18 cellular contexts compared by ENCODE assay signal in the genomic region with DNA sequence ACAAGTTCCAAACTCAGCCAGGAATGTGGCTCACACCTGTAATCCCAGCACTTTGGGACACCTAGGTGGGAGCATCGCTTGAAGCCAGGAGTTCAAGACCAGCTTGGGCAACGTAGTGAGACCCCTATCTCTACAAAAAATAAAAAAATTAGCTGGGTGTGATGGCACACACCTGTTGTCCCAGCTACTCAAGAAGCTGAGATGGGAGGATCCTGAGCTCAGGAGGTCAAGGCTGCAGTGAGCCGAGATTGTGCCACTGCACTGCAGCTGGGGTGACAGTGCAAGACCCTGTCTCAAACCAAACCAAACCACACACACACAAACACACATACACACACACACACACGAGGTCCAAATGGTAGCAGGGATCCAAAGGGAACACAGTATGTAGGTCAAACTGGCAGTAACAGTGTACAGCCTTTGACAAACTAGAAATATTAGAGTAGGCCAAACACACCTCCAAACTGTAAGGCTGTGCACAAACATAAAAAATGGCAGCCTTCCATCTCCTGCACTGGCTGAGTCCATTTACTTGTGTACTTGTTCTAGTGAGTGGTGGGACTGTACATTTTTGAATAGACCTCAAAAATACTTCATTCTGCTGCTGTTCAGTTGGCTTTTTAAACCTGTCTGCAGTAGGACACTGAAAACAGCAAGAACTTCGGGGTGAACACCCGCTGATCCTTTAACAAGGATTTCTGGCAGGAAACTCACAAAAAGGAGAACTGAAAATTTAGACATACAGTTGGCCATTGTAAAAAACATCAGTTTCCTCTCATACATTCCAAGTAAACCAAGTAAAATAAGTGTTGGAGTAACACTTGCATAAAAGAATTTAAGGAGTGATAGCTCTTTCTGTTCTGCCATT. TPM values are rescaled to one million over a fixed set of nuclear protein-coding genes. Genes with fewer than 3 reads are reported as not detected.
DNase-seq lines count a peak whose midpoint lies in the region; ATAC-seq, FAIRE-seq and TF ChIP-seq lines count a peak whose summit lies in the region.
"Had no signal": no experiment of that assay in that cellular context is flagged by ENCODE, and none has a peak within 500 bp of the region (broad histone marks: within the 10 kb centered on the region; RNA-seq: fewer than 3 reads in every experiment).

No MANE protein-coding gene starts in this region.

- in situ Hi-C loops in Caki2 (cut with HindIII; ENCODE audit: low pct_unique_long_range_greater_than_20kb, low sequenced_read_pairs) (no loop called here), K562 (cut with MboI) (no loop called here)

- BruUV-seq in K562 (replicated peaks; lab: Mats Ljungman, UMichigan) = TSS peak; percentile 71

- H4K20me1 ChIP-seq in K562 (replicated peaks; ENCODE audit: control insufficient read depth, insufficient read depth, low read length) (no peaks in the 10 kb centered on the region), osteoblast (ENCODE audit: insufficient read depth, low read length) (no peaks in the 10 kb centered on the region)

- peak; percentile 71 for TF ChIP-seq POLR2A in K562 (conservative IDR thresholded peaks at IDR 0.05)

- no peaks in the 10 kb centered on the region for H3K9me1 ChIP-seq in K562 (ENCODE audit: control insufficient read depth, insufficient read depth, low read length)

- H3K4me1 ChIP-seq in K562 (replicated peaks in 1 of 2; ENCODE audit: control insufficient read depth in 2 of 2, insufficient read depth in 2 of 2, low read length in 2 of 2) (no peaks in the 10 kb centered on the region), osteoblast (ENCODE audit: insufficient read depth, low read length) (peaks cover 26% of the 10 kb centered on the region), BE2C (peaks cover 13% of the 10 kb centered on the region)
- H3K4me1 ChIP-seq: gastrocnemius medialis, tibial artery had no signal

- H3K4me3 ChIP-seq in K562 = no peak overlapping the region
- H3K4me3 ChIP-seq in osteoblast (ENCODE audit: insufficient read depth, low read length) = no peak overlapping the region
- H3K4me3 ChIP-seq in BE2C (ENCODE audit: low read depth, low read length) = no peak overlapping the region
- H3K4me3 ChIP-seq: gastrocnemius medialis, skin epidermis, tibial artery had no signal

- no peak for TF ChIP-seq RAD21 in K562 (CRISPR knock-in tag; conservative IDR thresholded peaks at IDR 0.05 in 1 of 2, IDR thresholded peaks at IDR 0.05 in 1 of 2)

- POLR2A ChIA-PET in K562 (lab: Yijun Ruan, JAX) = interaction anchor here (0.7 to 1.3 kb wide), 2 partner anchors 10 to 1066 kb away, joined by 3 read pairs; no protein-coding TSS in a partner anchor

- H3K36me3 ChIP-seq in K562 (ENCODE audit: control insufficient read depth, insufficient read depth, low read length) (peaks cover 85% of the 10 kb centered on the region), osteoblast (ENCODE audit: insufficient read depth, low read length) (peaks cover 48% of the 10 kb centered on the region), BE2C (peaks cover 66% of the 10 kb centered on the region)

- H3K27ac ChIP-seq in K562 (ENCODE audit: extremely low read depth, low read depth, low read length) (no peak overlapping the region), osteoblast (ENCODE audit: low read depth, low read length) (peak overlapping the region; percentile 45)
- H3K27ac ChIP-seq: gastrocnemius medialis, skin epidermis, tibial artery had no signal

- intact Hi-C loops in K562 (cut with micrococcal nuclease) = loop anchor here (10.0 kb wide), 1 partner anchor 173 kb away; no protein-coding TSS in a partner anchor

- no peak overlapping the region for H3K9ac ChIP-seq in K562 (ENCODE audit: insufficient read depth in 1 of 2, low read depth in 2 of 2, low read length in 2 of 2)

- H3K27me3 ChIP-seq in K562 (ENCODE audit: control insufficient read depth in 2 of 2, insufficient read depth in 2 of 2, low read length in 2 of 2) = no peaks in the 10 kb centered on the region
- H3K27me3 ChIP-seq in osteoblast (ENCODE audit: insufficient read depth, low read length) = no peaks in the 10 kb centered on the region
- no peaks in the 10 kb centered on the region for H3K27me3 ChIP-seq in BE2C
- H3K27me3 ChIP-seq: gastrocnemius medialis, tibial artery had no signal

- CTCF ChIA-PET in K562 (lab: Yijun Ruan, JAX; ENCODE audit: low intra/inter-chr PET ratio) = no interaction called here

- H3K4me2 ChIP-seq in K562 (ENCODE audit: insufficient read depth, low read length) = no peak overlapping the region
- no peak overlapping the region for H3K4me2 ChIP-seq in osteoblast (ENCODE audit: insufficient read depth, low read length)

- no peak for FAIRE-seq in K562 (lab: Jason Lieb, UNC)
- FAIRE-seq: keratinocyte had no signal

- DNase-seq in Caki2 (ENCODE audit: low read depth) (peak; percentile 2), Kasumi-1 (lab: John Stamatoyannopoulos, UW) (peak; percentile 29 to 64), K562 (ENCODE audit: extremely low read depth in 1 of 4, low spot score in 3 of 4) (no peak), osteoblast (ENCODE audit: insufficient read length, low spot score, missing footprints) (no peak), BE2C (no peak)
- DNase-seq: activated CD8-positive, alpha-beta memory T cell treated with anti-CD3 and anti-CD28 coated beads, Interleukin-2, amount 50 U/mL, for 48 hours; amygdala; DMS153; effector CD8-positive, alpha-beta T cell; gastrocnemius medialis; NCI-H1105; NCI-H446; Right ventricle myocardium superior; tibial artery had no signal

- peak; percentile 60 for ATAC-seq in K562
- ATAC-seq in GM19455 (IDR thresholded peaks at IDR 0.05; ENCODE audit: unreplicated experiment) = no peak
- ATAC-seq in GM18909 (IDR thresholded peaks at IDR 0.05; ENCODE audit: poor library complexity, unreplicated experiment) = no peak
- ATAC-seq: gastrocnemius medialis had no signal

- no peak overlapping the region for H2AFZ ChIP-seq in K562 (ENCODE audit: low read depth, low read length)
- H2AFZ ChIP-seq in osteoblast (ENCODE audit: low read length) = no peak overlapping the region

- WGBS in K562 (ENCODE audit: insufficient coverage, low coverage, missing lambda C conversion rate) = 79% methylated on average over 6 of the region's 6 CpGs

- no peaks in the 10 kb centered on the region for H3K9me3 ChIP-seq in K562 (replicated peaks; ENCODE audit: control insufficient read depth, insufficient read depth, low read depth, low read length)
- H3K9me3 ChIP-seq in osteoblast (ENCODE audit: low read depth, low read length) = no peaks in the 10 kb centered on the region
- H3K9me3 ChIP-seq in BE2C = no peaks in the 10 kb centered on the region
- H3K9me3 ChIP-seq: gastrocnemius medialis, tibial artery had no signal

- no peak for TF ChIP-seq CTCF in K562 (IDR thresholded peaks at IDR 0.05 in 2 of 3, conservative IDR thresholded peaks at IDR 0.05 in 1 of 3; ENCODE audit: insufficient read depth in 2 of 3, low read depth in 1 of 3, low read length in 3 of 3)
- TF ChIP-seq CTCF in osteoblast (IDR thresholded peaks at IDR 0.05; ENCODE audit: extremely low read depth, low read depth, low read length) = no peak
- TF ChIP-seq CTCF in BE2C (IDR thresholded peaks at IDR 0.05; ENCODE audit: low read depth, low read length) = no peak

- H3K79me2 ChIP-seq in K562 (ENCODE audit: control insufficient read depth, insufficient read depth, low read length) = no peaks in the 10 kb centered on the region
- H3K79me2 ChIP-seq in osteoblast (ENCODE audit: insufficient read depth, low read length) = no peaks in the 10 kb centered on the region

- TF ChIP-seq EP300 in K562 (IDR thresholded peaks at IDR 0.05; ENCODE audit: low read length) = no peak

RNA-seq across cellular contexts. Expression of a gene that starts 33.6 kb away (rescaled TPM):
- 9.3 and 38.2 TPM in 2 replicates for total RNA-seq in Caki2 (2014; rRNA removed; shearing (Covaris generic); ENCODE audit: low replicate concordance)
- total RNA-seq in K562 (2011; cell fraction: chromatin; rRNA removed; ENCODE audit: low replicate concordance) = 68.9 and 128 TPM in 2 replicates
- total RNA-seq in K562 (2011; cell fraction: nucleolus; rRNA removed) = 62.8 and 67.5 TPM in 2 replicates
- 85.6 and 98.8 TPM in 2 replicates for total RNA-seq in K562 (2011; cell fraction: nucleoplasm; rRNA removed)
- 30.5 and 33.7 TPM in 2 replicates for total RNA-seq in K562 (2014; rRNA removed)
- total RNA-seq in K562 (2014; rRNA removed; fragmentation: Illumina TruSeq; extraction: Trizol) = 45.9 and 52.1 TPM in 2 replicates
- 42.8 and 43.6 TPM in 2 replicates for total RNA-seq in K562 (2015; rRNA removed; fragmentation: Illumina TruSeq; extraction: Trizol)
- total RNA-seq in K562 (2021) = 46.5 and 47.7 TPM in 2 replicates
- polyA plus RNA-seq in K562 (2011; rRNA removed) = 66.3 and 92.4 TPM in 2 replicates
- 72.2 and 79.6 TPM in 2 replicates for polyA plus RNA-seq in K562 (2011; cell fraction: cytosol; rRNA removed)
- 40.5 and 51.5 TPM in 2 replicates for polyA plus RNA-seq in K562 (2011; cell fraction: nucleus; rRNA removed)
- polyA plus RNA-seq in K562 (2012) = 33.6 and 40.2 TPM in 2 replicates
- polyA plus RNA-seq in K562 (2014; fragmentation: Illumina TruSeq; extraction: Trizol) = 52.6 and 58.1 TPM in 2 replicates
- polyA plus RNA-seq in K562 (2014; fragmentation: Nextera tagmentation; extraction: Ambion mirVana) = 10 to 100 TPM; 40.6 to 64.0 TPM
- 48.8 and 54.0 TPM in 2 replicates for polyA plus RNA-seq in K562 (2014; rRNA removed)
- polyA minus RNA-seq in K562 (2011; rRNA and poly(A)+ RNA removed) = 86.8 and 106 TPM in 2 replicates
- polyA minus RNA-seq in K562 (2011; cell fraction: cytosol; rRNA and poly(A)+ RNA removed) = 34.7 and 41.7 TPM in 2 replicates
- polyA minus RNA-seq in K562 (2011; cell fraction: nucleus; rRNA and poly(A)+ RNA removed) = 47.1 and 62.5 TPM in 2 replicates
- 31.5 and 35.4 TPM in 2 replicates for total RNA-seq in osteoblast
- polyA plus RNA-seq in BE2C (2012; ENCODE audit: insufficient read depth, insufficient read length, low read depth) = 49.4 TPM

RNA-seq across cellular contexts. Expression of a gene that starts 44.4 kb away (rescaled TPM):
- total RNA-seq in Caki2 (2014; rRNA removed; shearing (Covaris generic); ENCODE audit: low replicate concordance) = 7.8 and 15.7 TPM in 2 replicates
- 13.1 and 19.5 TPM in 2 replicates for total RNA-seq in K562 (2011; cell fraction: chromatin; rRNA removed; ENCODE audit: low replicate concordance)
- 7.8 and 8.6 TPM in 2 replicates for total RNA-seq in K562 (2011; cell fraction: nucleolus; rRNA removed)
- 13.6 and 24.7 TPM in 2 replicates for total RNA-seq in K562 (2011; cell fraction: nucleoplasm; rRNA removed)
- 4.9 and 5.5 TPM in 2 replicates for total RNA-seq in K562 (2014; rRNA removed)
- total RNA-seq in K562 (2014; rRNA removed; fragmentation: Illumina TruSeq; extraction: Trizol) = 6.5 and 7.1 TPM in 2 replicates
- 4.9 and 5.5 TPM in 2 replicates for total RNA-seq in K562 (2015; rRNA removed; fragmentation: Illumina TruSeq; extraction: Trizol)
- 6.7 and 8.2 TPM in 2 replicates for total RNA-seq in K562 (2021)
- polyA plus RNA-seq in K562 (2011; rRNA removed) = 4.4 and 8.2 TPM in 2 replicates
- polyA plus RNA-seq in K562 (2011; cell fraction: cytosol; rRNA removed) = 3.6 and 8.5 TPM in 2 replicates
- polyA plus RNA-seq in K562 (2011; cell fraction: nucleus; rRNA removed) = 5.7 and 6.4 TPM in 2 replicates
- polyA plus RNA-seq in K562 (2012) = 5.6 and 11.8 TPM in 2 replicates
- 6.8 and 7.1 TPM in 2 replicates for polyA plus RNA-seq in K562 (2014; fragmentation: Illumina TruSeq; extraction: Trizol)
- 1 to 10 TPM; 3.1 to 3.2 TPM for polyA plus RNA-seq in K562 (2014; fragmentation: Nextera tagmentation; extraction: Ambion mirVana)
- polyA plus RNA-seq in K562 (2014; rRNA removed) = 3.1 and 5.9 TPM in 2 replicates
- polyA minus RNA-seq in K562 (2011; rRNA and poly(A)+ RNA removed) = 6.9 and 10.9 TPM in 2 replicates
- polyA minus RNA-seq in K562 (2011; cell fraction: cytosol; rRNA and poly(A)+ RNA removed) = 5.2 and 9.8 TPM in 2 replicates
- 3.2 and 8.0 TPM in 2 replicates for polyA minus RNA-seq in K562 (2011; cell fraction: nucleus; rRNA and poly(A)+ RNA removed)
- total RNA-seq in osteoblast = 10.1 and 11.8 TPM in 2 replicates
- polyA plus RNA-seq in BE2C (2012; ENCODE audit: insufficient read depth, insufficient read length, low read depth) = 3.8 TPM

RNA-seq across cellular contexts. Expression of a gene that starts 47.1 kb away (rescaled TPM):
- 121 and 122 TPM in 2 replicates for total RNA-seq in Caki2 (2014; rRNA removed; shearing (Covaris generic); ENCODE audit: low replicate concordance)
- total RNA-seq in K562 (2011; cell fraction: chromatin; rRNA removed; ENCODE audit: low replicate concordance) = 79.8 and 109 TPM in 2 replicates
- 76.5 and 85.5 TPM in 2 replicates for total RNA-seq in K562 (2011; cell fraction: nucleolus; rRNA removed)
- total RNA-seq in K562 (2011; cell fraction: nucleoplasm; rRNA removed) = 116 and 173 TPM in 2 replicates
- total RNA-seq in K562 (2014; rRNA removed) (72.8 and 84.0 TPM in 2 replicates), K562 (2014; rRNA removed; fragmentation: Illumina TruSeq; extraction: Trizol) (108 and 112 TPM in 2 replicates), K562 (2015; rRNA removed; fragmentation: Illumina TruSeq; extraction: Trizol) (108 and 113 TPM in 2 replicates), K562 (2021) (65.9 and 71.0 TPM in 2 replicates), osteoblast (75.3 and 79.6 TPM in 2 replicates)
- polyA plus RNA-seq in K562 (2011; rRNA removed) (88.4 and 117 TPM in 2 replicates), K562 (2014; fragmentation: Illumina TruSeq; extraction: Trizol) (95.2 and 108 TPM in 2 replicates), K562 (2014; fragmentation: Nextera tagmentation; extraction: Ambion mirVana) (10 to 100 TPM; 48.1 to 59.6 TPM), K562 (2014; rRNA removed) (65.0 and 75.2 TPM in 2 replicates)
- 44.6 and 64.9 TPM in 2 replicates for polyA plus RNA-seq in K562 (2011; cell fraction: cytosol; rRNA removed)
- 21.6 and 25.0 TPM in 2 replicates for polyA plus RNA-seq in K562 (2011; cell fraction: nucleus; rRNA removed)
- 62.2 and 71.7 TPM in 2 replicates for polyA plus RNA-seq in K562 (2012)
- polyA minus RNA-seq in K562 (2011; rRNA and poly(A)+ RNA removed) = 96.3 and 102 TPM in 2 replicates
- 43.9 and 52.8 TPM in 2 replicates for polyA minus RNA-seq in K562 (2011; cell fraction: cytosol; rRNA and poly(A)+ RNA removed)
- 24.4 and 28.4 TPM in 2 replicates for polyA minus RNA-seq in K562 (2011; cell fraction: nucleus; rRNA and poly(A)+ RNA removed)
- 88.6 TPM for polyA plus RNA-seq in BE2C (2012; ENCODE audit: insufficient read depth, insufficient read length, low read depth)

RNA-seq across cellular contexts. Expression of a gene that starts 59.9 kb away (rescaled TPM):
- total RNA-seq in Caki2 (2014; rRNA removed; shearing (Covaris generic); ENCODE audit: low replicate concordance) = 8.8 and 23.5 TPM in 2 replicates
- 46.4 and 104 TPM in 2 replicates for total RNA-seq in K562 (2011; cell fraction: chromatin; rRNA removed; ENCODE audit: low replicate concordance)
- total RNA-seq in K562 (2011; cell fraction: nucleolus; rRNA removed) = 37.0 and 41.0 TPM in 2 replicates
- 51.0 and 67.6 TPM in 2 replicates for total RNA-seq in K562 (2011; cell fraction: nucleoplasm; rRNA removed)
- total RNA-seq in K562 (2014; rRNA removed) (36.7 and 42.2 TPM in 2 replicates), K562 (2014; rRNA removed; fragmentation: Illumina TruSeq; extraction: Trizol) (20.7 and 25.3 TPM in 2 replicates), K562 (2015; rRNA removed; fragmentation: Illumina TruSeq; extraction: Trizol) (17.0 and 18.3 TPM in 2 replicates), K562 (2021) (21.2 and 22.0 TPM in 2 replicates), osteoblast (40.9 and 42.4 TPM in 2 replicates)
- polyA plus RNA-seq in K562 (2011; rRNA removed) (24.6 and 25.6 TPM in 2 replicates), K562 (2014; fragmentation: Illumina TruSeq; extraction: Trizol) (14.2 and 18.4 TPM in 2 replicates), K562 (2014; fragmentation: Nextera tagmentation; extraction: Ambion mirVana) (1 to 10 TPM; 5.5 to 10.0 TPM), K562 (2014; rRNA removed) (26.8 and 27.6 TPM in 2 replicates)
- polyA plus RNA-seq in K562 (2011; cell fraction: cytosol; rRNA removed) = 6.0 and 14.6 TPM in 2 replicates
- 18.8 and 24.4 TPM in 2 replicates for polyA plus RNA-seq in K562 (2011; cell fraction: nucleus; rRNA removed)
- 18.2 and 20.0 TPM in 2 replicates for polyA plus RNA-seq in K562 (2012)
- 42.0 and 47.1 TPM in 2 replicates for polyA minus RNA-seq in K562 (2011; rRNA and poly(A)+ RNA removed)
- 18.7 and 19.2 TPM in 2 replicates for polyA minus RNA-seq in K562 (2011; cell fraction: cytosol; rRNA and poly(A)+ RNA removed)
- 33.8 and 49.0 TPM in 2 replicates for polyA minus RNA-seq in K562 (2011; cell fraction: nucleus; rRNA and poly(A)+ RNA removed)
- 17.8 TPM for polyA plus RNA-seq in BE2C (2012; ENCODE audit: insufficient read depth, insufficient read length, low read depth)

Comparison
In these comparisons a context has a peak if more than half of its experiments do, and no peak if none do; other contexts are left out.
1. DNase-seq: peak in Caki2 (single experiment) and Kasumi-1 (2 of 2); none in K562 (0 of 4), osteoblast (single experiment) and BE2C (single experiment).